13 cellular contexts compared by ENCODE assay signal in the genomic region with DNA sequence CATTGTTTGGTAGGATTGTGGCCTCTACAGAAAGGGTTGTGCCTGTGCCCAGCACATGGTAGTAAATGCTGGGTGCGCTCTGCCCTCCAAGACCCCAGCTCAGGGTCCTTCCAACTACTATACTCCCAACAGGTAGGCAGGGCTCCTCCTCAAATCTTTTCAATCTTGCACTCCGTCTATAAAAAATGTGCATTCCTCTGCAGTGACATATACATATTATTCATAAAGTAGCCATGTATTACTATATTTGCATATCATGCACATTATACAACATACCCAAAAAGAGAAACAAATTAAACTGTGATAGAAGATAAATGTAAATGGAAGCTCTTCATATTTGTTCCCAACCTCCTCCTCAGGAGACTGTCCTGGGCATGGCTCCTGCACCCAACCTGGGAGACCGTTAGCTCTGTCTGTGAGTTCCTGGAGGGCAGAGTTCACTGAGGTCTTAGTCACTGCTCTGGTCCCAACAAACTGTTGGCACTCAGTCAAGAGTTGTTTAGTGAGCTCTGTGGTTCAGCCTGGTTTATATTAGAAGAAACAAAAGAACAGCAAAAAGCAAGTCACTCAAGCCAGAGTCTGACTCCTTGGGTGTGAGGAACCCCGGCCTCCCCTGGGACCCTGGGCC. TPM values are rescaled to one million over a fixed set of nuclear protein-coding genes. Genes with fewer than 3 reads are reported as not detected.
A peak's percentile ranks its signal among the peaks of the same experiment; 100 is the strongest.
DNase-seq lines count a peak whose midpoint lies in the region; ATAC-seq, FAIRE-seq and TF ChIP-seq lines count a peak whose summit lies in the region.
"Had no signal": no experiment of that assay in that cellular context is flagged by ENCODE, and none has a peak within 500 bp of the region (broad histone marks: within the 10 kb centered on the region; RNA-seq: fewer than 3 reads in every experiment).

No MANE protein-coding gene starts in this region.

- intact Hi-C loops in kidney (cut with DNase I): no loop called here

- H3K4me2 ChIP-seq in osteoblast (ENCODE audit: insufficient read depth, low read length): no peak overlapping the region

- H3K36me3 ChIP-seq in osteoblast (ENCODE audit: insufficient read depth, low read length) (no peaks in the 10 kb centered on the region), kidney (ENCODE audit: control insufficient read depth in 1 of 2, insufficient read depth in 2 of 2, low read length in 2 of 2) (no peaks in the 10 kb centered on the region)
- H3K36me3 ChIP-seq: heart left ventricle had no signal

- H3K27me3 ChIP-seq in osteoblast (ENCODE audit: insufficient read depth, low read length): peaks cover 24% of the 10 kb centered on the region

- H2AFZ ChIP-seq in osteoblast (ENCODE audit: low read length): no peak overlapping the region

- H3K9me3 ChIP-seq in osteoblast (ENCODE audit: low read depth, low read length) (no peaks in the 10 kb centered on the region), kidney (ENCODE audit: control insufficient read depth in 1 of 2, low read length in 2 of 2) (no peaks in the 10 kb centered on the region)
- H3K9me3 ChIP-seq: heart left ventricle had no signal

- H4K20me1 ChIP-seq in osteoblast (ENCODE audit: insufficient read depth, low read length): no peaks in the 10 kb centered on the region

- TF ChIP-seq CTCF in osteoblast (IDR thresholded peaks at IDR 0.05; ENCODE audit: extremely low read depth, low read depth, low read length): no peak
- no peak for TF ChIP-seq CTCF in kidney (IDR thresholded peaks at IDR 0.05; ENCODE audit: borderline replicate concordance, extremely low read depth, insufficient read depth)

- DNase-seq in GM04504 (ENCODE audit: low read depth) (peak; percentile 35), RCC 7860 (ENCODE audit: low spot score) (peak; percentile 53), fibroblast of gingiva (ENCODE audit: low read depth) (peak; percentile 35), osteoblast (ENCODE audit: insufficient read length, low spot score, missing footprints) (peak; percentile 73), superior temporal gyrus (ENCODE audit: extremely low spot score) (no peak), kidney (no peak), foreskin melanocyte (no peak)
- DNase-seq: activated naive CD8-positive, alpha-beta T cell treated with anti-CD3 and anti-CD28 coated beads for 36 hours; CD4-positive, CD25-positive, alpha-beta regulatory T cell; heart left ventricle; stimulated activated naive CD8-positive, alpha-beta T cell treated with anti-CD3 and anti-CD28 coated beads, Interleukin-15, amount 100 ng/mL, for 72 hours had no signal

- ATAC-seq in HG02970 (IDR thresholded peaks at IDR 0.05; ENCODE audit: low FRiP score, unreplicated experiment): no peak
- ATAC-seq: heart left ventricle; stimulated activated naive CD8-positive, alpha-beta T cell treated with anti-CD3 and anti-CD28 coated beads, Interleukin-15, amount 100 ng/mL, for 72 hours had no signal

- H3K4me1 ChIP-seq in osteoblast (ENCODE audit: insufficient read depth, low read length): peaks cover 7% of the 10 kb centered on the region
- no peaks in the 10 kb centered on the region for H3K4me1 ChIP-seq in kidney (ENCODE audit: control insufficient read depth in 1 of 2, insufficient read depth in 1 of 2, low read depth in 1 of 2, low read length in 2 of 2)
- H3K4me1 ChIP-seq: heart left ventricle had no signal

- H3K79me2 ChIP-seq in osteoblast (ENCODE audit: insufficient read depth, low read length): no peaks in the 10 kb centered on the region

- H3K9ac ChIP-seq in kidney (ENCODE audit: low read length in 2 of 2): no peak overlapping the region

- H3K27ac ChIP-seq in osteoblast (ENCODE audit: low read depth, low read length) (no peak overlapping the region), kidney (ENCODE audit: low read depth in 2 of 2, low read length in 2 of 2) (no peak overlapping the region)
- H3K27ac ChIP-seq: heart left ventricle had no signal

- FAIRE-seq in RCC 7860 (lab: Jason Lieb, UNC) (no peak), kidney (lab: Jason Lieb, UNC) (no peak)

- H3K4me3 ChIP-seq in osteoblast (ENCODE audit: insufficient read depth, low read length) (no peak overlapping the region), kidney (ENCODE audit: low read length in 2 of 2) (no peak overlapping the region)
- H3K4me3 ChIP-seq: heart left ventricle had no signal

RNA-seq across cellular contexts. Expression of a gene that starts 47.7 kb away (rescaled TPM):
- total RNA-seq in osteoblast: under 0.01 and 1.4 TPM in 2 replicates
- 3.0 TPM for total RNA-seq in kidney
- polyA plus RNA-seq in kidney (ENCODE audit: insufficient read depth, low read depth, low replicate concordance): 3.2 TPM
- total RNA-seq: activated naive CD8-positive, alpha-beta T cell treated with anti-CD3 and anti-CD28 coated beads for 36 hours; CD4-positive, CD25-positive, alpha-beta regulatory T cell; pulmonary artery endothelial cell had no signal

Comparison
In these comparisons a context has a peak if more than half of its experiments do, and no peak if none do; other contexts are left out.
1. DNase-seq: peak in GM04504 (single experiment), RCC 7860 (single experiment), fibroblast of gingiva (single experiment) and osteoblast (single experiment); none in superior temporal gyrus (single experiment), kidney (single experiment) and foreskin melanocyte (single experiment).